Comparison of ENCODE assay signal across 27 cellular contexts in genomic region chr1:201125805-201126204, GRCh38. TPM values are rescaled to one million over a fixed set of nuclear protein-coding genes. Genes with fewer than 3 reads are reported as not detected.
DNase-seq lines count a peak whose midpoint lies in the region; ATAC-seq and TF ChIP-seq lines count a peak whose summit lies in the region.
"Had no signal": no experiment of that assay in that cellular context is flagged by ENCODE, and none has a peak within 500 bp of the region (broad histone marks: within the 10 kb centered on the region; RNA-seq: fewer than 3 reads in every experiment).

No MANE protein-coding gene starts in this region.

- DNase-seq in Right ventricle myocardium superior (peak; percentile 13), right atrium auricular region (ENCODE audit: low spot score) (no peak), body of pancreas (peak; percentile 34 to 52 (median 42)), left lung (no peak), NCI-H128 (lab: John Stamatoyannopoulos, UW; ENCODE audit: unreplicated experiment) (no peak)
- no peak for DNase-seq in stimulated activated CD4-positive, alpha-beta T cell treated with anti-CD3 and anti-CD28 coated beads, Interleukin-4, amount 100 ng/mL, for 24 hours
- DNase-seq: C1 segment of cervical spinal cord; CD4-positive, alpha-beta memory T cell; COR-L47; EL; GDM1; Kasumi-1; NCI-H1436 treated with DMSO at 0.1 percent for 48 hours; NCI-H187 treated with DMSO at 0.1 percent for 48 hours; NCI-H446; NCI-H526; SIG-M5 had no signal

- H3K4me1 ChIP-seq in right atrium auricular region (no peaks in the 10 kb centered on the region), body of pancreas (peaks cover 51% of the 10 kb centered on the region), left lung (no peaks in the 10 kb centered on the region)

- intact Hi-C loops in Right ventricle myocardium superior (cut with DNase I) (no loop called here), body of pancreas (cut with DNase I) (no loop called here), left lung (cut with DNase I) (no loop called here)

- no peak overlapping the region for H3K4me3 ChIP-seq in right atrium auricular region
- no peak overlapping the region for H3K4me3 ChIP-seq in body of pancreas
- no peak overlapping the region for H3K4me3 ChIP-seq in left lung
- H3K4me3 ChIP-seq: GM12878, SK-N-MC had no signal

- H3K27me3 ChIP-seq in right atrium auricular region (no peaks in the 10 kb centered on the region), body of pancreas (no peaks in the 10 kb centered on the region), left lung (peaks cover 0 to 18% of the 10 kb centered on the region in 2 donors)

- TF ChIP-seq POLR2A in body of pancreas (IDR thresholded peaks at IDR 0.05): no peak

- WGBS in body of pancreas, 2 donors: 31 to 43% methylated on average over 7 of the region's 7 CpGs

- H3K27ac ChIP-seq in right atrium auricular region: no peak overlapping the region
- peak overlapping the region; percentile 74 to 93 (median 84) for H3K27ac ChIP-seq in body of pancreas
- no peak overlapping the region for H3K27ac ChIP-seq in left lung
- H3K27ac ChIP-seq: RWPE1, SK-N-MC had no signal

- H3K36me3 ChIP-seq in right atrium auricular region (no peaks in the 10 kb centered on the region), body of pancreas (replicated peaks in 1 of 2; ENCODE audit: insufficient read depth in 1 of 2, low read depth in 2 of 2) (no peaks in the 10 kb centered on the region), left lung (no peaks in the 10 kb centered on the region)

- TF ChIP-seq CTCF in right atrium auricular region (IDR thresholded peaks at IDR 0.05) (no peak), body of pancreas (IDR thresholded peaks at IDR 0.05) (no peak), left lung (IDR thresholded peaks at IDR 0.05) (no peak)

- H3K9me3 ChIP-seq in right atrium auricular region: no peaks in the 10 kb centered on the region
- H3K9me3 ChIP-seq in body of pancreas: no peaks in the 10 kb centered on the region
- H3K9me3 ChIP-seq in left lung: no peaks in the 10 kb centered on the region

- ATAC-seq in Right ventricle myocardium superior (ENCODE audit: poor library complexity): no peak
- ATAC-seq in body of pancreas: peak; percentile 51
- ATAC-seq in left lung: peak; percentile 9
- no peak for ATAC-seq in GM19452 (IDR thresholded peaks at IDR 0.05; ENCODE audit: unreplicated experiment)
- ATAC-seq: GM12878 had no signal

RNA-seq across cellular contexts. Expression of gene ASCL5, which starts 1.2 kb away (rescaled TPM):
- total RNA-seq in Right ventricle myocardium superior: not detected
- total RNA-seq in right atrium auricular region: not detected
- total RNA-seq in body of pancreas: 1 to 10 TPM; 1.0 to 4.6 TPM
- 1 to 10 TPM in 1 of 2 donors, under 1 TPM in 1; 0.21 to 1.0 TPM for total RNA-seq in left lung
- total RNA-seq: A172, GM12878, H4, HepG2, HT1080, M059J, OCI-LY7 had no signal

RNA-seq across cellular contexts. Expression of gene CACNA1S, which starts 13.6 kb away (rescaled TPM):
- total RNA-seq in Right ventricle myocardium superior (not detected), right atrium auricular region (not detected), body of pancreas (under 1 TPM in 1 of 2 donors, not detected in 1; under 0.01 TPM), left lung (under 1 TPM in 1 of 2 donors, not detected in 1; 0.12 TPM)
- total RNA-seq: A172; CD4-positive, alpha-beta memory T cell; H4; HepG2; HT1080; M059J; OCI-LY7 had no signal

RNA-seq across cellular contexts. Expression of gene TMEM9, which starts 28.5 kb away (rescaled TPM):
- total RNA-seq in Right ventricle myocardium superior (20.7 TPM), right atrium auricular region (10 to 100 TPM; 41.8 to 63.4 TPM), body of pancreas (10 to 100 TPM; 56.6 to 70.5 TPM), left lung (10 to 100 TPM; 64.0 to 74.3 TPM)

Comparison
In these comparisons a context has a peak if more than half of its experiments do, and no peak if none do; other contexts are left out.
1. DNase-seq: peak in Right ventricle myocardium superior (single experiment) and body of pancreas (4 of 4); none in right atrium auricular region (single experiment), left lung (0 of 2), stimulated activated CD4-positive, alpha-beta T cell treated with anti-CD3 and anti-CD28 coated beads, Interleukin-4, amount 100 ng/mL, for 24 hours (single experiment) and NCI-H128 (single experiment).
2. ATAC-seq: peak in body of pancreas (single experiment) and left lung (single experiment); none in Right ventricle myocardium superior (single experiment) and GM19452 (single experiment).
3. H3K27ac ChIP-seq: peak in body of pancreas (4 of 4); none in right atrium auricular region (0 of 2) and left lung (0 of 2).